In genomic region chr11:68025047-68025446, GRCh38 we compare ENCODE assay signal across 20 cellular contexts. TPM values are rescaled to one million over a fixed set of nuclear protein-coding genes. Genes with fewer than 3 reads are reported as not detected.
A peak's percentile ranks its signal among the peaks of the same experiment; 100 is the strongest.
DNase-seq lines count a peak whose midpoint lies in the region; ATAC-seq and TF ChIP-seq lines count a peak whose summit lies in the region.
"Had no signal": no experiment of that assay in that cellular context is flagged by ENCODE, and none has a peak within 500 bp of the region (broad histone marks: within the 10 kb centered on the region; RNA-seq: fewer than 3 reads in every experiment).

No MANE protein-coding gene starts in this region.

- H3K4me3 Mint-ChIP-seq in effector memory CD8-positive, alpha-beta T cell = no peak overlapping the region
- H3K4me3 Mint-ChIP-seq: activated T-cell treated with anti-CD3 and anti-CD28 coated beads, Interleukin-2, amount 50 U/mL, for 24 hours had no signal

- H3K27ac ChIP-seq in BLaER1 (no peak overlapping the region), OCI-LY1 (ENCODE audit: low read depth, low read length, poor library complexity, severe bottlenecking) (no peak overlapping the region), foreskin keratinocyte (no peak overlapping the region)
- H3K27ac ChIP-seq: C4-2B, KMS-11, SJSA1 had no signal

- peak; percentile 47 for TF ChIP-seq CTCF in GM12873 (IDR thresholded peaks at IDR 0.05; ENCODE audit: insufficient read depth, low read depth, low read length, missing control alignments)
- peak; percentile 46; the same call in 1 of the 2 replicates for TF ChIP-seq CTCF in OCI-LY1 (IDR thresholded peaks at IDR 0.05; ENCODE audit: low read length)
- TF ChIP-seq CTCF in GM20000 (IDR thresholded peaks at IDR 0.05; ENCODE audit: extremely low read depth, missing control alignments) = no peak
- TF ChIP-seq CTCF in foreskin keratinocyte (conservative IDR thresholded peaks at IDR 0.05) = no peak

- peaks cover 4% of the 10 kb centered on the region for H3K36me3 Mint-ChIP-seq in effector memory CD8-positive, alpha-beta T cell (ENCODE audit: insufficient read depth)

- H2AFZ ChIP-seq in OCI-LY1 (ENCODE audit: low read length) = no peak overlapping the region

- peak; percentile 39 for ATAC-seq in effector memory CD8-positive, alpha-beta T cell (replicated peaks)
- ATAC-seq in sciatic nerve = no peak
- ATAC-seq in foreskin keratinocyte = no peak
- no peak for ATAC-seq in GM21619 (IDR thresholded peaks at IDR 0.05; ENCODE audit: unreplicated experiment)
- ATAC-seq: activated CD4-positive, CD25-positive, alpha-beta regulatory T cell treated with anti-CD3 and anti-CD28 coated beads, Interleukin-2, amount 50 U/mL, for 24 hours; left ventricle myocardium superior had no signal

- no peaks in the 10 kb centered on the region for H3K9me3 Mint-ChIP-seq in effector memory CD8-positive, alpha-beta T cell
- H3K9me3 Mint-ChIP-seq: activated T-cell treated with anti-CD3 and anti-CD28 coated beads, Interleukin-2, amount 50 U/mL, for 24 hours had no signal

- H3K4me1 ChIP-seq in BLaER1 (peaks cover 44% of the 10 kb centered on the region), OCI-LY1 (ENCODE audit: insufficient read depth, low read length, severe bottlenecking) (peaks cover 17% of the 10 kb centered on the region), foreskin keratinocyte (no peaks in the 10 kb centered on the region)

- H3K9me2 ChIP-seq in OCI-LY1 (ENCODE audit: low read depth, low read length) = no peaks in the 10 kb centered on the region

- intact Hi-C loops in sciatic nerve (cut with DNase I) = no loop called here

- H4K20me1 ChIP-seq in BLaER1 (no peaks in the 10 kb centered on the region), OCI-LY1 (ENCODE audit: insufficient read depth, low read length) (no peaks in the 10 kb centered on the region)

- peaks cover 6 to 7% of the 10 kb centered on the region in 2 donors for H3K27me3 Mint-ChIP-seq in effector memory CD8-positive, alpha-beta T cell
- H3K27me3 Mint-ChIP-seq: activated T-cell treated with anti-CD3 and anti-CD28 coated beads, Interleukin-2, amount 50 U/mL, for 24 hours had no signal

- no peak for DNase-seq in effector memory CD8-positive, alpha-beta T cell
- DNase-seq in sciatic nerve (ENCODE audit: low spot score) = no peak
- DNase-seq in GM20000 (ENCODE audit: low spot score) = no peak
- no peak for DNase-seq in foreskin keratinocyte
- DNase-seq: activated T-cell treated with anti-CD3 and anti-CD28 coated beads, Interleukin-2, amount 50 U/mL, for 24 hours; amniotic stem cell; GF-D8; left ventricle myocardium superior; NCI-H187 treated with DMSO at 0.1 percent for 48 hours; NK-92 treated with Interleukin-12 subunit alpha and Interleukin-12 subunit beta, amount 100 ng/mL, for 24 hours; small intestine had no signal

- H3F3A ChIP-seq in OCI-LY1 (ENCODE audit: insufficient read depth, low read length) = no peaks in the 10 kb centered on the region

- H3K9ac ChIP-seq in BLaER1 (no peak overlapping the region), OCI-LY1 (ENCODE audit: low read length) (no peak overlapping the region)
- H3K9ac ChIP-seq: KMS-11 had no signal

- H3K4me2 ChIP-seq in BLaER1 = peak overlapping the region; percentile 53
- no peak overlapping the region for H3K4me2 ChIP-seq in OCI-LY1 (ENCODE audit: low read length)
- H3K4me2 ChIP-seq: KMS-11 had no signal

- H3K27me3 ChIP-seq in BLaER1 = no peaks in the 10 kb centered on the region
- no peaks in the 10 kb centered on the region for H3K27me3 ChIP-seq in OCI-LY1 (ENCODE audit: insufficient read depth, low read length)
- H3K27me3 ChIP-seq in foreskin keratinocyte = no peaks in the 10 kb centered on the region
- H3K27me3 ChIP-seq: SJSA1 had no signal

- peaks cover 3 to 10% of the 10 kb centered on the region in 2 donors for H3K4me1 Mint-ChIP-seq in effector memory CD8-positive, alpha-beta T cell (ENCODE audit: low read depth in 2 of 2)

- no peak overlapping the region for H3K4me3 ChIP-seq in BLaER1
- H3K4me3 ChIP-seq in OCI-LY1 (ENCODE audit: low read depth, low read length, poor library complexity, severe bottlenecking) = no peak overlapping the region
- H3K4me3 ChIP-seq: SJSA1 had no signal

- H3K27ac Mint-ChIP-seq in effector memory CD8-positive, alpha-beta T cell = no peak overlapping the region
- H3K27ac Mint-ChIP-seq: activated T-cell treated with anti-CD3 and anti-CD28 coated beads, Interleukin-2, amount 50 U/mL, for 24 hours had no signal

- H3K9me3 ChIP-seq in BLaER1 (0 out of 2 replicates have a peak, but pooled peaks cover 4% of the 10 kb centered on the region), OCI-LY1 (ENCODE audit: low read length) (no peaks in the 10 kb centered on the region)
- H3K9me3 ChIP-seq: SJSA1 had no signal

- peaks cover 34% of the 10 kb centered on the region; the same call in 1 of the 2 replicates for H3K36me3 ChIP-seq in BLaER1
- H3K36me3 ChIP-seq in OCI-LY1 (ENCODE audit: insufficient read depth, low read length) = no peaks in the 10 kb centered on the region; the same call in 1 of the 2 replicates

- H3K79me2 ChIP-seq in OCI-LY1 (ENCODE audit: insufficient read depth, low read length) = no peaks in the 10 kb centered on the region

RNA-seq across cellular contexts. Expression of gene NDUFS8, which starts 5.4 kb away (rescaled TPM):
- 63.9 TPM for total RNA-seq in sciatic nerve
- total RNA-seq in foreskin keratinocyte = 149 and 157 TPM in 2 replicates
- 188 and 220 TPM in 2 replicates for polyA plus RNA-seq in foreskin keratinocyte

RNA-seq across cellular contexts. Expression of gene TCIRG1, which starts 13.8 kb away (rescaled TPM):
- total RNA-seq in sciatic nerve (128 TPM), foreskin keratinocyte (36.7 and 46.0 TPM in 2 replicates)
- 43.5 and 57.1 TPM in 2 replicates for polyA plus RNA-seq in foreskin keratinocyte

RNA-seq across cellular contexts. Expression of gene ALDH3B1, which starts 14.9 kb away (rescaled TPM):
- total RNA-seq in sciatic nerve (46.7 TPM), foreskin keratinocyte (not detected in 2 replicates)
- 0.03 TPM in 1 of 2 replicates, not detected in the other for polyA plus RNA-seq in foreskin keratinocyte
- polyA plus RNA-seq: neural cell had no signal

RNA-seq across cellular contexts. Expression of gene UNC93B1, which starts 21.1 kb away (rescaled TPM):
- total RNA-seq in sciatic nerve = 37.0 TPM
- 14.8 and 16.3 TPM in 2 replicates for total RNA-seq in foreskin keratinocyte
- 14.8 and 15.3 TPM in 2 replicates for polyA plus RNA-seq in foreskin keratinocyte

Comparison
In these comparisons a context has a peak if more than half of its experiments do, and no peak if none do; other contexts are left out.
1. CTCF ChIP-seq: peak in GM12873 (single experiment) and OCI-LY1 (single experiment); none in GM20000 (single experiment) and foreskin keratinocyte (single experiment).
2. RNA of gene ALDH3B1, which starts 14.9 kb away (total RNA-seq): 46.7 TPM in sciatic nerve (single experiment); not detected in foreskin keratinocyte; every median in the first group is over 10 times any median in the second.